ENCODE assay signal across 1 cellular context in the genomic region with DNA sequence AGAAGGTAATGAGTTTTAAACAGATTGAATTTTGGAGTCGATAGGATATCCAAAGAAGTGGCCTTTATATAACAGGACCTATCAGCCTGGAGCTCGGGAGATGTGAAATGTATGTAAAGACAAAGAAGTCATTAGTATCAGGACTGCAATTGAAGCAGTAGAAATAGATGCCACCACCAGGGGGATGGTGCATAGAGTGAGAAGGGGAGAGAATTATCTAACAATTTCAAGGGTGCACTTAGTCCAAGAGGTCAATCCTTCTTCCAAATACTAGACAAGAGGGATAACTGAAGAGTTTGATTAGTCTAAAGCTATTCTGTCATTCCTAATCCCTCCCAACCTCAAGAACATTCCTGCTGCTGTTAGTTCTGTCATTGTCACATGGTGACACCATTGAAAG.
TF ChIP-seq lines count a peak whose summit lies in the region.

No MANE protein-coding gene starts in this region.

TF ChIP-seq in GM23338, 12 proteins besides CTCF, POLR2A, EP300 and RAD21 (continued from another document):
- no peak for TF ChIP-seq ZNF462 (CRISPR knock-in tag; IDR thresholded peaks at IDR 0.05)
- TF ChIP-seq CREB1 (CRISPR knock-in tag; IDR thresholded peaks at IDR 0.05; ENCODE audit: low read depth), result no peak
- no peak for TF ChIP-seq EZH2phosphoT487 (IDR thresholded peaks at IDR 0.05; ENCODE audit: unreplicated experiment)
- TF ChIP-seq REST (IDR thresholded peaks at IDR 0.05; ENCODE audit: unreplicated experiment), result no peak
- no peak for TF ChIP-seq ZNF114 (CRISPR knock-in tag; IDR thresholded peaks at IDR 0.05)
- TF ChIP-seq EZH2 (IDR thresholded peaks at IDR 0.05; ENCODE audit: low read depth, unreplicated experiment), result no peak
- TF ChIP-seq POLR2AphosphoS5 (IDR thresholded peaks at IDR 0.05; ENCODE audit: low read depth), result no peak
- TF ChIP-seq ZNF331 (CRISPR knock-in tag; IDR thresholded peaks at IDR 0.05; ENCODE audit: low read depth), result no peak
